In the genomic region with DNA sequence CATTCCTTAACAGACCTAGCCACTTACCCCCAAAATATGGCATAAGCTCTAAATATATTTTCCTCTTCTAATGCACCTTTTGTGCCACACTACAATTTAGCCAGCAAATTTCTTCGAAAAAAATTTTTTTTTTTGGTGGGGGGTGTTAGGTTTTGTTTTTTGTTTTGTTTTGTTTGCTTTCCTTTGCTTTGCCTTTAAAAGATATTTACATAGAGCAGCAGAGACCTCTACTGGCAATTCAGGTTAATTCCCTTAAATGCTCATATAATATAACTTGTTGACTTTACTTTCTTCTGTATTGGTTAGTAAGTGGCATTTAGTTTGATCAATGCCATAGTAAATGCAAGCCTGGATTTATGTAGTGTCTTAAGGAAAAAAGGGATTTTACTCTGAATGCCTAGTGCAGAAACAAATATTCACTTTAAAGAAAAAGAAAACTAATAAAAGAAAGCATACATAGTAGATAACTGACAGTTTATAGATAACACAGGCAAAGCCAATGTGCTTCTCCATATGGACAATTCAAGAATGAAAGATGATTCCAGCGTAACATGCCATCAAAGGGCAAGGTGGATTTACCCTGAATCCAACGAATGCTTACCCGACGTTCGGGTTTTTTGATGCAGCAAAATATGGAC, we compare ENCODE assay signal across 7 cellular contexts.
DNase-seq lines count a peak whose midpoint lies in the region; ATAC-seq and TF ChIP-seq lines count a peak whose summit lies in the region.

No MANE protein-coding gene starts in this region.

- no peak for DNase-seq in GM13976 (ENCODE audit: low spot score)
- peak; percentile 49 for DNase-seq in NAMALWA (ENCODE audit: low spot score)
- peak; percentile 14 to 37 for DNase-seq in dermis microvascular lymphatic vessel endothelial cell (ENCODE audit: low read depth in 2 of 2)
- DNase-seq in effector memory CD4-positive, alpha-beta T cell: no peak
- no peak for DNase-seq in effector CD8-positive, alpha-beta T cell (lab: John Stamatoyannopoulos, UW)

- H3K27ac ChIP-seq in parathyroid adenoma: no peak overlapping the region
- H3K27ac ChIP-seq in effector memory CD4-positive, alpha-beta T cell (ENCODE audit: insufficient read depth, low read length, poor library complexity, severe bottlenecking): no peak overlapping the region

- H3K4me1 ChIP-seq in parathyroid adenoma: peaks cover 14% of the 10 kb centered on the region
- H3K4me1 ChIP-seq in effector memory CD4-positive, alpha-beta T cell (ENCODE audit: control insufficient read depth, insufficient read depth, low read length, poor library complexity, severe bottlenecking): no peaks in the 10 kb centered on the region

- no peaks in the 10 kb centered on the region for H3K9me3 ChIP-seq in parathyroid adenoma (ENCODE audit: control insufficient read depth, low read length)
- H3K9me3 ChIP-seq in effector memory CD4-positive, alpha-beta T cell (ENCODE audit: control insufficient read depth, low read length): no peaks in the 10 kb centered on the region

- H3K79me2 ChIP-seq in parathyroid adenoma: no peaks in the 10 kb centered on the region

- no peak for ATAC-seq in HG03457 (IDR thresholded peaks at IDR 0.05; ENCODE audit: unreplicated experiment)

- H2AFZ ChIP-seq in parathyroid adenoma: no peak overlapping the region

- in situ Hi-C loops in GM13976 (cut with MboI; ENCODE audit: low sequenced_read_pairs, unreplicated experiment): no loop called here

- no peaks in the 10 kb centered on the region for H3K36me3 ChIP-seq in parathyroid adenoma (ENCODE audit: control insufficient read depth, insufficient read depth, low read length)
- H3K36me3 ChIP-seq in effector memory CD4-positive, alpha-beta T cell (ENCODE audit: control insufficient read depth, insufficient read depth, low read length): no peaks in the 10 kb centered on the region

- H3K4me3 ChIP-seq in parathyroid adenoma (ENCODE audit: low read depth, low read length): no peak overlapping the region
- no peak overlapping the region for H3K4me3 ChIP-seq in effector memory CD4-positive, alpha-beta T cell (ENCODE audit: insufficient read depth, low read depth, low read length, poor library complexity, severe bottlenecking)

- H3K27me3 ChIP-seq in parathyroid adenoma (ENCODE audit: control insufficient read depth, insufficient read depth, low read length): no peaks in the 10 kb centered on the region
- no peaks in the 10 kb centered on the region for H3K27me3 ChIP-seq in effector memory CD4-positive, alpha-beta T cell (replicated peaks; ENCODE audit: control insufficient read depth, insufficient read depth, low read length, poor library complexity, severe bottlenecking)

- H3K4me2 ChIP-seq in parathyroid adenoma (ENCODE audit: low read length): no peak overlapping the region

- TF ChIP-seq CTCF in GM13976 (IDR thresholded peaks at IDR 0.05; ENCODE audit: borderline replicate concordance, control extremely low read depth, extremely low read depth, insufficient read depth, missing control alignments) (peak; percentile 32), parathyroid adenoma (IDR thresholded peaks at IDR 0.05) (peak; percentile 55)

- H3K9ac ChIP-seq in parathyroid adenoma: no peak overlapping the region

Comparison
In these comparisons a context has a peak if more than half of its experiments do, and no peak if none do; other contexts are left out.
1. DNase-seq: peak in NAMALWA (single experiment) and dermis microvascular lymphatic vessel endothelial cell (2 of 2); none in GM13976 (single experiment), effector memory CD4-positive, alpha-beta T cell (0 of 3) and effector CD8-positive, alpha-beta T cell (single experiment).